ENCODE assay signal across 1 cellular context in the genomic region with DNA sequence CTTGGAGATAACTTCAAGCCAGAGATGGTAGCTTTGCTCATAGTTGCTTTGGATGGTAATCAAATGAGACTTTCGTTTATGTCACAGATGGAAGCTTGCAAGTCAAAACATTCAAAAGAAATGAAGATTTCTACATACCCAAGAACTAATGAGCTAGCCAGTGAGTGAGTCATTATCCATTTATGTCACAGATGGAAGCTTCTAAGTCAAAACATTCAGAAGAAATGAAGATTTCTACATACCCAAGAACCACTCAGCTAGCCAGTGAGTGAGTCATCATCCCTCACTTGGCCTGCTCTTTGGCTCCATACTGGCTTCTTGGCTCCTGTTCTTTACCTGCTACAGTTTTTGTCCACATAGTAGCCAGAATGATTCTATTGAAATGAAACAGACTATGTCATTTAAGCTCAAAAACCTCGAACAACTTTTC.
TF ChIP-seq lines count a peak whose summit lies in the region.

No MANE protein-coding gene starts in this region.

TF ChIP-seq in K562, 482 proteins besides CTCF, POLR2A, EP300 and RAD21:
- TF ChIP-seq CLOCK (CRISPR knock-in tag; IDR thresholded peaks at IDR 0.05; ENCODE audit: borderline replicate concordance) (no peak), JUND (IDR thresholded peaks at IDR 0.05; ENCODE audit: borderline replicate concordance, low read depth, low read length) (no peak), JUND (tag; IDR thresholded peaks at IDR 0.05; ENCODE audit: borderline replicate concordance, low read depth, low read length) (0 out of 3 replicates have a peak, but pooled peaks have one; percentile 10), ESRRA (IDR thresholded peaks at IDR 0.05; ENCODE audit: borderline replicate concordance, low read depth) (no peak), POLR2AphosphoS5 (IDR thresholded peaks at IDR 0.05; ENCODE audit: control insufficient read depth, insufficient read depth, low read depth, low read length) (no peak)
- TF ChIP-seq, protein P1, sequence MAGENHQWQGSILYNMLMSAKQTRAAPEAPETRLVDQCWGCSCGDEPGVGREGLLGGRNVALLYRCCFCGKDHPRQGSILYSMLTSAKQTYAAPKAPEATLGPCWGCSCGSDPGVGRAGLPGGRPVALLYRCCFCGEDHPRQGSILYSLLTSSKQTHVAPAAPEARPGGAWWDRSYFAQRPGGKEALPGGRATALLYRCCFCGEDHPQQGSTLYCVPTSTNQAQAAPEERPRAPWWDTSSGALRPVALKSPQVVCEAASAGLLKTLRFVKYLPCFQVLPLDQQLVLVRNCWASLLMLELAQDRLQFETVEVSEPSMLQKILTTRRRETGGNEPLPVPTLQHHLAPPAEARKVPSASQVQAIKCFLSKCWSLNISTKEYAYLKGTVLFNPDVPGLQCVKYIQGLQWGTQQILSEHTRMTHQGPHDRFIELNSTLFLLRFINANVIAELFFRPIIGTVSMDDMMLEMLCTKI (IDR thresholded peaks at IDR 0.05; ENCODE audit: partially characterized antibody): no peak
